In the genomic region with DNA sequence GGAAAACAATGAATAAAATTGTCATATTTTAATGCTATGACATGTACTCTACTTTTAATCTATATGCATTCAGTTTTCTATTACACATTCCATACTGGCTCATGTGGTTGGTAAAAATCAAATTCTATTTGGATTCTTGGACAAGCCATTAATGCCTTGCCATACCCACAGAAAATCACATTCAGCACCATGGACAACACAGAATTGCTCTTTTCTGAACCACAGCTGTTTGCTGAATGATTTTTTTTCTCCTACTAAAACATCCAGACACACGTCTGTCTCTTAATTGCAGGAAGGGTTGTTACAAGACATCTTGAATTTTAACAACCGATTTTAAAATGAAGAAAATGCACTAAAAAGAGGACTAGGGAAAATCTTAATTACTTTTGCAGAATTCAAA, we compare ENCODE assay signal across 15 cellular contexts.
DNase-seq lines count a peak whose midpoint lies in the region; ATAC-seq, FAIRE-seq and TF ChIP-seq lines count a peak whose summit lies in the region.
"Had no signal": no experiment of that assay in that cellular context is flagged by ENCODE, and none has a peak within 500 bp of the region (broad histone marks: within the 10 kb centered on the region; RNA-seq: fewer than 3 reads in every experiment).

No MANE protein-coding gene starts in this region.

- no peaks in the 10 kb centered on the region for H3K4me1 Mint-ChIP-seq in CD8-positive, alpha-beta T cell (ENCODE audit: low read depth)

- H3K27ac Mint-ChIP-seq in CD8-positive, alpha-beta T cell, result no peak overlapping the region

- H3K27ac ChIP-seq in CD8-positive, alpha-beta T cell (ENCODE audit: low read depth, low read length), result no peak overlapping the region
- H3K27ac ChIP-seq: BLaER1 treated with 17β-estradiol and CSF1 and Interleukin-3, amounts not matched to agents 10 nM and 100 nM; KMS-11 had no signal

- no peaks in the 10 kb centered on the region for H3K36me3 Mint-ChIP-seq in CD8-positive, alpha-beta T cell

- peaks cover 7% of the 10 kb centered on the region for H3K9me3 Mint-ChIP-seq in CD8-positive, alpha-beta T cell

- no peaks in the 10 kb centered on the region for H3K27me3 Mint-ChIP-seq in CD8-positive, alpha-beta T cell (ENCODE audit: low read depth)

- CTCF ChIA-PET in CD8-positive, alpha-beta T cell (lab: Charles Lee), result no interaction called here

- TF ChIP-seq POLR2A in H54 (IDR thresholded peaks at IDR 0.05; ENCODE audit: low read depth, low read length), result no peak

- no peaks in the 10 kb centered on the region for H3K4me1 ChIP-seq in CD8-positive, alpha-beta T cell (ENCODE audit: insufficient read depth, low read length)
- H3K4me1 ChIP-seq: BLaER1 treated with 17β-estradiol and CSF1 and Interleukin-3, amounts not matched to agents 10 nM and 100 nM had no signal

- H3K27me3 ChIP-seq in CD8-positive, alpha-beta T cell (ENCODE audit: insufficient read depth, low read length), result no peaks in the 10 kb centered on the region
- H3K27me3 ChIP-seq: BLaER1 treated with 17β-estradiol and CSF1 and Interleukin-3, amounts not matched to agents 10 nM and 100 nM had no signal

- DNase-seq in H54 (ENCODE audit: insufficient read length, low spot score) (no peak), epithelial cell of esophagus (ENCODE audit: low read depth) (peak; percentile 5), retinal pigment epithelial cell (ENCODE audit: low read depth) (peak; percentile 8), NCI-H2196 (lab: John Stamatoyannopoulos, UW; ENCODE audit: unreplicated experiment) (no peak)
- no peak for DNase-seq in CD8-positive, alpha-beta T cell
- DNase-seq: EL, NCI-H187 treated with DMSO at 0.1 percent for 48 hours, NCI-H510A, NCI-H82, SIG-M5 had no signal

- H3K4me3 ChIP-seq in epithelial cell of esophagus (ENCODE audit: low read length), result no peak overlapping the region
- H3K4me3 ChIP-seq in retinal pigment epithelial cell (ENCODE audit: low read length), result no peak overlapping the region
- H3K4me3 ChIP-seq in CD8-positive, alpha-beta T cell (ENCODE audit: low read depth, low read length), result no peak overlapping the region
- H3K4me3 ChIP-seq: BLaER1 treated with 17β-estradiol and CSF1 and Interleukin-3, amounts not matched to agents 10 nM and 100 nM had no signal

- H3K36me3 ChIP-seq in CD8-positive, alpha-beta T cell (ENCODE audit: insufficient read depth, low read length), result no peaks in the 10 kb centered on the region
- H3K36me3 ChIP-seq: BLaER1 treated with 17β-estradiol and CSF1 and Interleukin-3, amounts not matched to agents 10 nM and 100 nM had no signal

- peak; percentile 66 for FAIRE-seq in H54 (lab: Jason Lieb, UNC)
- FAIRE-seq: RCC 7860 had no signal

- intact Hi-C loops in CD8-positive, alpha-beta T cell (cut with DNase I, micrococcal nuclease), result no loop called here

- TF ChIP-seq CTCF in epithelial cell of esophagus (IDR thresholded peaks at IDR 0.05; ENCODE audit: insufficient read depth, low read depth, low read length, missing control alignments) (no peak), retinal pigment epithelial cell (conservative IDR thresholded peaks at IDR 0.05; ENCODE audit: low read depth, low read length) (no peak)
- TF ChIP-seq CTCF in CD8-positive, alpha-beta T cell (IDR thresholded peaks at IDR 0.05), result no peak

- no peak overlapping the region for H3K4me3 Mint-ChIP-seq in CD8-positive, alpha-beta T cell

- ATAC-seq in CD8-positive, alpha-beta T cell, result no peak
- ATAC-seq in HG02884 (IDR thresholded peaks at IDR 0.05; ENCODE audit: unreplicated experiment), result no peak

- POLR2A ChIA-PET in CD8-positive, alpha-beta T cell (lab: Charles Lee), result no interaction called here

- H3K9me3 ChIP-seq in CD8-positive, alpha-beta T cell (ENCODE audit: low read length), result no peaks in the 10 kb centered on the region
- H3K9me3 ChIP-seq: BLaER1 treated with 17β-estradiol and CSF1 and Interleukin-3, amounts not matched to agents 10 nM and 100 nM had no signal

TF ChIP-seq in PFSK-1, 5 proteins besides CTCF, POLR2A, EP300 and RAD21:
- no peak for TF ChIP-seq TAF1 (IDR thresholded peaks at IDR 0.05; ENCODE audit: borderline replicate concordance, insufficient read depth, low read length)
- no peak for TF ChIP-seq SIN3A (IDR thresholded peaks at IDR 0.05; ENCODE audit: borderline replicate concordance, insufficient read depth, low read length)
- TF ChIP-seq, protein P1, sequence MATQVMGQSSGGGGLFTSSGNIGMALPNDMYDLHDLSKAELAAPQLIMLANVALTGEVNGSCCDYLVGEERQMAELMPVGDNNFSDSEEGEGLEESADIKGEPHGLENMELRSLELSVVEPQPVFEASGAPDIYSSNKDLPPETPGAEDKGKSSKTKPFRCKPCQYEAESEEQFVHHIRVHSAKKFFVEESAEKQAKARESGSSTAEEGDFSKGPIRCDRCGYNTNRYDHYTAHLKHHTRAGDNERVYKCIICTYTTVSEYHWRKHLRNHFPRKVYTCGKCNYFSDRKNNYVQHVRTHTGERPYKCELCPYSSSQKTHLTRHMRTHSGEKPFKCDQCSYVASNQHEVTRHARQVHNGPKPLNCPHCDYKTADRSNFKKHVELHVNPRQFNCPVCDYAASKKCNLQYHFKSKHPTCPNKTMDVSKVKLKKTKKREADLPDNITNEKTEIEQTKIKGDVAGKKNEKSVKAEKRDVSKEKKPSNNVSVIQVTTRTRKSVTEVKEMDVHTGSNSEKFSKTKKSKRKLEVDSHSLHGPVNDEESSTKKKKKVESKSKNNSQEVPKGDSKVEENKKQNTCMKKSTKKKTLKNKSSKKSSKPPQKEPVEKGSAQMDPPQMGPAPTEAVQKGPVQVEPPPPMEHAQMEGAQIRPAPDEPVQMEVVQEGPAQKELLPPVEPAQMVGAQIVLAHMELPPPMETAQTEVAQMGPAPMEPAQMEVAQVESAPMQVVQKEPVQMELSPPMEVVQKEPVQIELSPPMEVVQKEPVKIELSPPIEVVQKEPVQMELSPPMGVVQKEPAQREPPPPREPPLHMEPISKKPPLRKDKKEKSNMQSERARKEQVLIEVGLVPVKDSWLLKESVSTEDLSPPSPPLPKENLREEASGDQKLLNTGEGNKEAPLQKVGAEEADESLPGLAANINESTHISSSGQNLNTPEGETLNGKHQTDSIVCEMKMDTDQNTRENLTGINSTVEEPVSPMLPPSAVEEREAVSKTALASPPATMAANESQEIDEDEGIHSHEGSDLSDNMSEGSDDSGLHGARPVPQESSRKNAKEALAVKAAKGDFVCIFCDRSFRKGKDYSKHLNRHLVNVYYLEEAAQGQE (IDR thresholded peaks at IDR 0.05; ENCODE audit: insufficient read depth in 1 of 2, low read depth in 2 of 2, low read length in 2 of 2), result peak; percentile 81 to 91

Comparison
In these comparisons a context has a peak if more than half of its experiments do, and no peak if none do; other contexts are left out.
1. DNase-seq: peak in epithelial cell of esophagus (single experiment) and retinal pigment epithelial cell (single experiment); none in H54 (single experiment), CD8-positive, alpha-beta T cell (0 of 7) and NCI-H2196 (single experiment).